Comparison of ENCODE assay signal across 21 cellular contexts in genomic region chr3:72964633-72965032, GRCh38. TPM values are rescaled to one million over a fixed set of nuclear protein-coding genes. Genes with fewer than 3 reads are reported as not detected.
DNase-seq lines count a peak whose midpoint lies in the region; ATAC-seq and FAIRE-seq lines count a peak whose summit lies in the region.
"Had no signal": no experiment of that assay in that cellular context is flagged by ENCODE, and none has a peak within 500 bp of the region (broad histone marks: within the 10 kb centered on the region; RNA-seq: fewer than 3 reads in every experiment).

No MANE protein-coding gene starts in this region.

- H3K9me3 ChIP-seq in KOPT-K1 (ENCODE audit: insufficient read depth, low read length, poor library complexity, severe bottlenecking): no peaks in the 10 kb centered on the region
- no peaks in the 10 kb centered on the region for H3K9me3 ChIP-seq in naive thymus-derived CD4-positive, alpha-beta T cell (ENCODE audit: control insufficient read depth in 2 of 3, low read length in 3 of 3)
- H3K9me3 ChIP-seq: Caco-2 had no signal

- no peak for ATAC-seq in naive thymus-derived CD4-positive, alpha-beta T cell
- no peak for ATAC-seq in HG02678 (IDR thresholded peaks at IDR 0.05; ENCODE audit: unreplicated experiment)
- ATAC-seq: K562, PC-3 had no signal

- peak overlapping the region; percentile 50 for H3K27ac ChIP-seq in KOPT-K1 (ENCODE audit: low read depth, low read length, poor library complexity, severe bottlenecking)
- H3K27ac ChIP-seq in naive thymus-derived CD4-positive, alpha-beta T cell (ENCODE audit: low read depth, low read length): no peak overlapping the region
- H3K27ac ChIP-seq: 22Rv1, HL-60 had no signal

- H3K4me1 Mint-ChIP-seq in naive thymus-derived CD4-positive, alpha-beta T cell: peaks cover 5 to 46% (median 42%) of the 10 kb centered on the region in 7 donors

- CTCF ChIA-PET in naive thymus-derived CD4-positive, alpha-beta T cell (lab: Charles Lee): interaction anchor here (0.6 kb wide), 1 partner anchor 1100 kb away, joined by 3 read pairs; no protein-coding TSS in a partner anchor

- intact Hi-C loops in naive thymus-derived CD4-positive, alpha-beta T cell (cut with micrococcal nuclease): loop anchor here in 1 of 2 donors (1.0 kb wide), 1 partner anchor 33 kb away; no protein-coding TSS in a partner anchor

- H3K4me3 Mint-ChIP-seq in naive thymus-derived CD4-positive, alpha-beta T cell: no peak overlapping the region
- H3K4me3 Mint-ChIP-seq: H9 had no signal

- H3K27ac Mint-ChIP-seq in naive thymus-derived CD4-positive, alpha-beta T cell: peak overlapping the region in 7 of 9 donors; percentile 25 to 93 (median 84)

- no peak overlapping the region for H3K4me3 ChIP-seq in naive thymus-derived CD4-positive, alpha-beta T cell (ENCODE audit: low read length)
- H3K4me3 ChIP-seq: K562 had no signal

- peak; percentile 45 for FAIRE-seq in GM18507 (lab: Jason Lieb, UNC)
- FAIRE-seq: G401.6, K562 had no signal

- no peaks in the 10 kb centered on the region for H3K27me3 ChIP-seq in naive thymus-derived CD4-positive, alpha-beta T cell (ENCODE audit: control insufficient read depth in 2 of 2, insufficient read depth in 2 of 2, low read length in 2 of 2)

- H3K36me3 Mint-ChIP-seq in naive thymus-derived CD4-positive, alpha-beta T cell: peaks cover 0 to 2% (median 0%) of the 10 kb centered on the region in 5 donors

- peaks cover 79% of the 10 kb centered on the region for H3K36me3 ChIP-seq in KOPT-K1 (ENCODE audit: insufficient read depth, low read length)
- H3K36me3 ChIP-seq in naive thymus-derived CD4-positive, alpha-beta T cell (ENCODE audit: control insufficient read depth in 2 of 3, insufficient read depth in 3 of 3, low read length in 3 of 3): no peaks in the 10 kb centered on the region

- POLR2A ChIA-PET in naive thymus-derived CD4-positive, alpha-beta T cell (lab: Charles Lee): no interaction called here

- DNase-seq in DMS153 (lab: John Stamatoyannopoulos, UW): peak; percentile 12
- no peak for DNase-seq in DMS153 treated with DMSO at 0.1 percent for 48 hours (lab: John Stamatoyannopoulos, UW; ENCODE audit: unreplicated experiment)
- DNase-seq in GM18507 (ENCODE audit: extremely low spot score, insufficient read length, low read depth): no peak
- DNase-seq in naive thymus-derived CD4-positive, alpha-beta T cell: no peak
- DNase-seq in NCI-H2227 treated with DMSO at 0.1 percent for 48 hours (lab: John Stamatoyannopoulos, UW): no peak
- DNase-seq in NCI-H2171 (lab: John Stamatoyannopoulos, UW): no peak
- DNase-seq: C1 segment of cervical spinal cord; Caco-2; H9; NCI-H1092 treated with DMSO at 0.1 percent for 48 hours; NCI-H1694 treated with DMSO at 0.1 percent for 48 hours; NCI-H2171 treated with DMSO at 0.1 percent for 48 hours; NCI-H524 treated with DMSO at 0.1 percent for 48 hours; NK-92 treated with Interleukin-12 subunit alpha and Interleukin-12 subunit beta, amount 100 ng/mL, for 24 hours; PC-3 had no signal

- H3K27me3 Mint-ChIP-seq in naive thymus-derived CD4-positive, alpha-beta T cell: no peaks in the 10 kb centered on the region

- H3K9me3 Mint-ChIP-seq in naive thymus-derived CD4-positive, alpha-beta T cell: peaks cover 0 to 3% (median 0%) of the 10 kb centered on the region in 11 donors
- H3K9me3 Mint-ChIP-seq: H9 had no signal

- peaks cover 10 to 18% of the 10 kb centered on the region in 2 donors for H3K4me1 ChIP-seq in naive thymus-derived CD4-positive, alpha-beta T cell (ENCODE audit: control insufficient read depth in 2 of 2, insufficient read depth in 2 of 2, low read length in 2 of 2)

RNA-seq across cellular contexts. Expression of gene PPP4R2, which starts 32.0 kb away (rescaled TPM):
- total RNA-seq in naive thymus-derived CD4-positive, alpha-beta T cell: 10 to 100 TPM; 56.3 to 87.0 (median 63.8) TPM
- 10 to 100 TPM; 35.0 to 38.9 TPM for polyA plus RNA-seq in naive thymus-derived CD4-positive, alpha-beta T cell
